In genomic region chr3:136305879-136306278, GRCh38 we compare ENCODE assay signal across 8 cellular contexts. TPM values are rescaled to one million over a fixed set of nuclear protein-coding genes. Genes with fewer than 3 reads are reported as not detected.
A peak's percentile ranks its signal among the peaks of the same experiment; 100 is the strongest.
DNase-seq lines count a peak whose midpoint lies in the region; ATAC-seq, FAIRE-seq and TF ChIP-seq lines count a peak whose summit lies in the region.

No MANE protein-coding gene starts in this region.

- H3K27me3 ChIP-seq in BE2C (no peaks in the 10 kb centered on the region), GM23248 (replicated peaks; ENCODE audit: insufficient read depth) (no peaks in the 10 kb centered on the region), OCI-LY3 (ENCODE audit: low read depth, low read length) (no peaks in the 10 kb centered on the region)

- H3K9ac ChIP-seq in GM23248, result no peak overlapping the region
- H3K9ac ChIP-seq in OCI-LY3 (ENCODE audit: low read length), result no peak overlapping the region

- 11 to 27% methylated on average over 1 of the region's 1 CpG for WGBS in GM23248 (ENCODE audit: low coverage in 1 of 2, low lambda C conversion rate in 2 of 2, missing lambda C conversion rate in 2 of 2), 2 experiments

- no peak overlapping the region for H3K4me2 ChIP-seq in GM23248 (ENCODE audit: unreplicated experiment)
- no peak overlapping the region for H3K4me2 ChIP-seq in OCI-LY3 (ENCODE audit: low read length)

- no peaks in the 10 kb centered on the region for H3K9me3 ChIP-seq in BE2C
- no peaks in the 10 kb centered on the region for H3K9me3 ChIP-seq in GM23248 (ENCODE audit: low read depth)
- H3K9me3 ChIP-seq in OCI-LY3 (ENCODE audit: insufficient read depth, low read length), result no peaks in the 10 kb centered on the region

- H3K9me2 ChIP-seq in GM23248 (ENCODE audit: insufficient read depth), result no peaks in the 10 kb centered on the region

- H4K20me1 ChIP-seq in GM23248 (ENCODE audit: insufficient read depth) (no peaks in the 10 kb centered on the region), OCI-LY3 (ENCODE audit: insufficient read depth, low read length) (no peaks in the 10 kb centered on the region)

- H3K36me3 ChIP-seq in BE2C (no peaks in the 10 kb centered on the region; the same call in 1 of the 2 replicates), GM23248 (ENCODE audit: low read depth) (no peaks in the 10 kb centered on the region), OCI-LY3 (replicated peaks; ENCODE audit: low read depth, low read length) (peaks cover 3% of the 10 kb centered on the region)

- no peaks in the 10 kb centered on the region for H3K79me2 ChIP-seq in GM23248 (ENCODE audit: insufficient read depth)
- no peaks in the 10 kb centered on the region for H3K79me2 ChIP-seq in OCI-LY3 (ENCODE audit: low read length)

- no peak for DNase-seq in BE2C
- DNase-seq in GM23248, result peak; percentile 61
- DNase-seq in fibroblast of peridontal ligament (ENCODE audit: extremely low read depth), result peak; percentile 75
- no peak for DNase-seq in frontal cortex (ENCODE audit: low spot score in 2 of 2)
- DNase-seq in GM10266 (ENCODE audit: extremely low spot score), result no peak

- no peak for ATAC-seq in HG02970 (IDR thresholded peaks at IDR 0.05; ENCODE audit: low FRiP score, unreplicated experiment)
- ATAC-seq in HG02642 (IDR thresholded peaks at IDR 0.05; ENCODE audit: poor library complexity, unreplicated experiment), result no peak

- H3K27ac ChIP-seq in GM23248, result no peak overlapping the region
- H3K27ac ChIP-seq in OCI-LY3 (ENCODE audit: low read length), result no peak overlapping the region

- no peaks in the 10 kb centered on the region for H3F3A ChIP-seq in GM23248 (ENCODE audit: insufficient read depth)

- in situ Hi-C loops in GM23248 (cut with MboI), result no loop called here

- H3K4me1 ChIP-seq in BE2C (no peaks in the 10 kb centered on the region), GM23248 (ENCODE audit: insufficient read depth) (peaks cover 3% of the 10 kb centered on the region; the same call in 1 of the 2 replicates), OCI-LY3 (ENCODE audit: low read length) (peaks cover 4% of the 10 kb centered on the region; the same call in 1 of the 2 replicates)

- TF ChIP-seq CTCF in BE2C (IDR thresholded peaks at IDR 0.05; ENCODE audit: low read depth, low read length) (peak; percentile 56), OCI-LY3 (IDR thresholded peaks at IDR 0.05; ENCODE audit: low read depth, low read length) (peak; percentile 58), GM10266 (IDR thresholded peaks at IDR 0.05; ENCODE audit: control insufficient read depth, insufficient read depth, low read depth, missing control alignments) (no peak)

- no peak overlapping the region for H2AFZ ChIP-seq in GM23248
- no peak overlapping the region for H2AFZ ChIP-seq in OCI-LY3 (ENCODE audit: low read depth, low read length)

- no peak for FAIRE-seq in frontal cortex (lab: Jason Lieb, UNC)

- H3K4me3 ChIP-seq in BE2C (ENCODE audit: low read depth, low read length) (no peak overlapping the region), GM23248 (no peak overlapping the region), OCI-LY3 (ENCODE audit: low read length) (no peak overlapping the region)

RNA-seq across cellular contexts. Expression of gene PCCB, which starts 55.7 kb away (rescaled TPM):
- 36.5 TPM for polyA plus RNA-seq in BE2C (2012; ENCODE audit: insufficient read depth, insufficient read length, low read depth)
- 38.9 and 50.2 TPM in 2 replicates for total RNA-seq in GM23248 (2014; rRNA removed; shearing (Covaris generic))
- 35.0 and 35.8 TPM in 2 replicates for polyA plus RNA-seq in GM23248 (2016; fragmentation: Nextera tagmentation; extraction: Ambion mirVana)
- 41.2 TPM for total RNA-seq in frontal cortex

Comparison
In these comparisons a context has a peak if more than half of its experiments do, and no peak if none do; other contexts are left out.
1. DNase-seq: peak in GM23248 (single experiment) and fibroblast of peridontal ligament (single experiment); none in BE2C (single experiment), frontal cortex (0 of 2) and GM10266 (single experiment).